In genomic region chr17:76278952-76279741, GRCh38 we compare ENCODE assay signal across 9 cellular contexts. TPM values are rescaled to one million over a fixed set of nuclear protein-coding genes. Genes with fewer than 3 reads are reported as not detected.
DNase-seq lines count a peak whose midpoint lies in the region; ATAC-seq lines count a peak whose summit lies in the region.
"Had no signal": no experiment of that assay in that cellular context is flagged by ENCODE, and none has a peak within 500 bp of the region (broad histone marks: within the 10 kb centered on the region; RNA-seq: fewer than 3 reads in every experiment).

No MANE protein-coding gene starts in this region.

- peaks cover 0 to 5% of the 10 kb centered on the region in 2 donors for H3K4me1 Mint-ChIP-seq in effector memory CD8-positive, alpha-beta T cell (ENCODE audit: low read depth in 2 of 2)

- in situ Hi-C loops in G401 (cut with HindIII; ENCODE audit: low sequenced_read_pairs): no loop called here

- H3K36me3 Mint-ChIP-seq in effector memory CD8-positive, alpha-beta T cell (ENCODE audit: insufficient read depth): peaks cover 16% of the 10 kb centered on the region

- no peaks in the 10 kb centered on the region for H3K27me3 Mint-ChIP-seq in effector memory CD8-positive, alpha-beta T cell

- peak; percentile 81 for DNase-seq in G401 (ENCODE audit: low spot score)
- DNase-seq in HT1080 (ENCODE audit: low read depth): peak; percentile 73
- peak; percentile 48 for DNase-seq in NOMO-1 treated with DMSO at 0.1 percent for 48 hours (lab: John Stamatoyannopoulos, UW; ENCODE audit: unreplicated experiment)
- peak; percentile 96 for DNase-seq in activated CD8-positive, alpha-beta memory T cell treated with anti-CD3 and anti-CD28 coated beads for 24 hours
- DNase-seq in effector memory CD8-positive, alpha-beta T cell: peak; percentile 83 to 85 (median 84)
- DNase-seq in mesenteric fat pad (ENCODE audit: low spot score): peak; percentile 95
- DNase-seq in stimulated activated CD8-positive, alpha-beta memory T cell treated with anti-CD3 and anti-CD28 coated beads, Interleukin-2, amount 100 ng/mL, for 1 hour (ENCODE audit: low read depth in 2 of 2): peak; percentile 72 to 79

- ATAC-seq in effector memory CD8-positive, alpha-beta T cell (replicated peaks): peak; percentile 93
- ATAC-seq in GM21723 (IDR thresholded peaks at IDR 0.05; ENCODE audit: unreplicated experiment): no peak

- H3K27ac Mint-ChIP-seq in effector memory CD8-positive, alpha-beta T cell: no peak overlapping the region
- H3K27ac Mint-ChIP-seq: dendritic cell treated with granulocyte-macrophage colony-stimulating factor and Interleukin-4, amounts not matched to agents 40 ng/mL and 50 ng/mL, for 4 days had no signal

- H3K9me3 Mint-ChIP-seq in effector memory CD8-positive, alpha-beta T cell: no peaks in the 10 kb centered on the region
- H3K9me3 Mint-ChIP-seq: dendritic cell treated with granulocyte-macrophage colony-stimulating factor and Interleukin-4, amounts not matched to agents 40 ng/mL and 50 ng/mL, for 4 days had no signal

- no peak overlapping the region for H3K4me3 Mint-ChIP-seq in effector memory CD8-positive, alpha-beta T cell
- H3K4me3 Mint-ChIP-seq: dendritic cell treated with granulocyte-macrophage colony-stimulating factor and Interleukin-4, amounts not matched to agents 40 ng/mL and 50 ng/mL, for 4 days had no signal

RNA-seq across cellular contexts. Expression of gene UBALD2, which starts 14.0 kb away (rescaled TPM):
- 4.8 and 8.7 TPM in 2 replicates for total RNA-seq in G401 (2014; rRNA removed; shearing (Covaris generic))
- 42.5 and 65.9 TPM in 2 replicates for total RNA-seq in HT1080 (2014; rRNA removed; shearing (Covaris generic))
- polyA plus RNA-seq in HT1080 (2015; cell fraction: cytosol; rRNA removed): 48.3 and 65.5 TPM in 2 replicates
- 24.9 and 30.8 TPM in 2 replicates for polyA plus RNA-seq in HT1080 (2015; cell fraction: nucleus; rRNA removed)
- total RNA-seq in mesenteric fat pad: 59.2 TPM

RNA-seq across cellular contexts. Expression of gene QRICH2, which starts 28.9 kb away (rescaled TPM):
- 0.47 and 1.4 TPM in 2 replicates for total RNA-seq in G401 (2014; rRNA removed; shearing (Covaris generic))
- 1.5 and 1.6 TPM in 2 replicates for total RNA-seq in HT1080 (2014; rRNA removed; shearing (Covaris generic))
- 0.08 and 0.15 TPM in 2 replicates for polyA plus RNA-seq in HT1080 (2015; cell fraction: cytosol; rRNA removed)
- polyA plus RNA-seq in HT1080 (2015; cell fraction: nucleus; rRNA removed): 1.1 and 1.5 TPM in 2 replicates
- 1.3 TPM for total RNA-seq in mesenteric fat pad

RNA-seq across cellular contexts. Expression of gene RNF157, which starts 38.9 kb away (rescaled TPM):
- 4.4 and 5.5 TPM in 2 replicates for total RNA-seq in G401 (2014; rRNA removed; shearing (Covaris generic))
- total RNA-seq in HT1080 (2014; rRNA removed; shearing (Covaris generic)): 0.10 and 0.23 TPM in 2 replicates
- 0.53 and 2.0 TPM in 2 replicates for polyA plus RNA-seq in HT1080 (2015; cell fraction: cytosol; rRNA removed)
- 0.39 and 0.78 TPM in 2 replicates for polyA plus RNA-seq in HT1080 (2015; cell fraction: nucleus; rRNA removed)
- 28.0 TPM for total RNA-seq in mesenteric fat pad
